Comparison of ENCODE assay signal across 1 cellular context in genomic region chr9:136400038-136400834, GRCh38.
TF ChIP-seq lines count a peak whose summit lies in the region.

TSS of gene SNAPC4 (minus strand) at chr9:136400170. CDS start at chr9:136398428, 1,742 bp downstream.

TF ChIP-seq in HepG2, 621 proteins besides CTCF, POLR2A, EP300 and RAD21 (continued from another document and continues in another):
- TF ChIP-seq FOXC1 (CRISPR knock-in tag; IDR thresholded peaks at IDR 0.05; ENCODE audit: borderline replicate concordance) (0 out of 2 replicates have a peak, but pooled peaks have one; percentile 43), ZNF800 (CRISPR knock-in tag; IDR thresholded peaks at IDR 0.05) (no peak), ZNF350 (CRISPR knock-in tag; IDR thresholded peaks at IDR 0.05; ENCODE audit: borderline replicate concordance, low read depth) (no peak), ZNF672 (CRISPR knock-in tag; IDR thresholded peaks at IDR 0.05) (peak; percentile 83; the same call in 1 of the 2 replicates), ZNF687 (CRISPR knock-in tag; IDR thresholded peaks at IDR 0.05) (peak; percentile 94), MED8 (CRISPR knock-in tag; IDR thresholded peaks at IDR 0.05; ENCODE audit: insufficient replicate concordance) (no peak), NPAS2 (CRISPR knock-in tag; IDR thresholded peaks at IDR 0.05; ENCODE audit: borderline replicate concordance) (no peak), FLYWCH1 (CRISPR knock-in tag; IDR thresholded peaks at IDR 0.05) (no peak), BRF2 (CRISPR knock-in tag; IDR thresholded peaks at IDR 0.05) (peak; percentile 84; the same call in 1 of the 2 replicates), E2F1 (CRISPR knock-in tag; IDR thresholded peaks at IDR 0.05) (peak; percentile 63), HES4 (CRISPR knock-in tag; IDR thresholded peaks at IDR 0.05; ENCODE audit: borderline replicate concordance) (peak; percentile 21; the same call in 1 of the 2 replicates), SETDB1 (CRISPR knock-in tag; IDR thresholded peaks at IDR 0.05; ENCODE audit: borderline replicate concordance) (no peak), HHEX (CRISPR knock-in tag; IDR thresholded peaks at IDR 0.05) (no peak), DDIT3 (CRISPR knock-in tag; IDR thresholded peaks at IDR 0.05) (no peak), ZNF563 (CRISPR knock-in tag; IDR thresholded peaks at IDR 0.05) (no peak), TBL1XR1 (IDR thresholded peaks at IDR 0.05; ENCODE audit: borderline replicate concordance, low read length, partially characterized antibody) (no peak), AKAP8 (CRISPR knock-in tag; IDR thresholded peaks at IDR 0.05) (peak; percentile 91), ZNF30 (CRISPR knock-in tag; IDR thresholded peaks at IDR 0.05) (no peak), KDM2A (CRISPR knock-in tag; IDR thresholded peaks at IDR 0.05; ENCODE audit: borderline replicate concordance, low read depth) (peak; percentile 87), ZNF646 (CRISPR knock-in tag; IDR thresholded peaks at IDR 0.05) (no peak), POGK (CRISPR knock-in tag; conservative IDR thresholded peaks at IDR 0.05) (no peak), ZFP36L2 (CRISPR knock-in tag; IDR thresholded peaks at IDR 0.05) (no peak), ZNF552 (CRISPR knock-in tag; IDR thresholded peaks at IDR 0.05; ENCODE audit: borderline replicate concordance) (no peak), ZIK1 (CRISPR knock-in tag; IDR thresholded peaks at IDR 0.05; ENCODE audit: borderline replicate concordance, low read depth) (peak; percentile 68; the same call in 1 of the 2 replicates), NFRKB (IDR thresholded peaks at IDR 0.05) (no peak), ZNF407 (CRISPR knock-in tag; IDR thresholded peaks at IDR 0.05; ENCODE audit: not compliant biosample characterization) (no peak), ZEB1 (IDR thresholded peaks at IDR 0.05; ENCODE audit: insufficient replicate concordance, low read depth) (peak; percentile 50), SNAPC2 (CRISPR knock-in tag; IDR thresholded peaks at IDR 0.05) (0 out of 2 replicates have a peak, but pooled peaks have one; percentile 45)
